17 cellular contexts compared by ENCODE assay signal in genomic region chr6:147856687-147857086, GRCh38.
"Had no signal": no experiment of that assay in that cellular context is flagged by ENCODE, and none has a peak within 500 bp of the region (broad histone marks: within the 10 kb centered on the region; RNA-seq: fewer than 3 reads in every experiment).

No MANE protein-coding gene starts in this region.

- ATAC-seq: gastrocnemius medialis, heart right ventricle, left cardiac atrium, left lung, left ventricle myocardium superior, lower lobe of right lung, mucosa of descending colon had no signal

- DNase-seq: dermis blood vessel endothelial cell; dorsolateral prefrontal cortex; effector CD4-positive, alpha-beta T cell; effector memory CD4-positive, alpha-beta T cell; foreskin keratinocyte; gastrocnemius medialis; glutamatergic neuron; heart right ventricle; hippocampal formation; left cardiac atrium; left lung; left ventricle myocardium superior; lower lobe of right lung; mesenchymal stem cell; mucosa of descending colon had no signal

- H3K4me3 ChIP-seq: coronary artery, dorsolateral prefrontal cortex, esophagus muscularis mucosa, gastrocnemius medialis, heart right ventricle, left lung, lower lobe of right lung, mucosa of descending colon had no signal
